In genomic region chr14:67411375-67411774, GRCh38 we compare ENCODE assay signal across 11 cellular contexts. TPM values are rescaled to one million over a fixed set of nuclear protein-coding genes. Genes with fewer than 3 reads are reported as not detected.
DNase-seq lines count a peak whose midpoint lies in the region; ATAC-seq, FAIRE-seq and TF ChIP-seq lines count a peak whose summit lies in the region.
"Had no signal": no experiment of that assay in that cellular context is flagged by ENCODE, and none has a peak within 500 bp of the region (broad histone marks: within the 10 kb centered on the region; RNA-seq: fewer than 3 reads in every experiment).

No MANE protein-coding gene starts in this region.

- H2BK15ac ChIP-seq in H1 (ENCODE audit: low read length) = no peak overlapping the region

- H3K9me3 ChIP-seq in HUES64 (ENCODE audit: insufficient read depth, low read depth, low read length) = no peaks in the 10 kb centered on the region
- H3K9me3 ChIP-seq in H1 (ENCODE audit: insufficient read depth in 2 of 2, low read depth in 1 of 2, low read length in 1 of 2) = no peaks in the 10 kb centered on the region
- no peaks in the 10 kb centered on the region for H3K9me3 ChIP-seq in naive thymus-derived CD4-positive, alpha-beta T cell (ENCODE audit: control insufficient read depth in 2 of 3, low read length in 3 of 3)
- H3K9me3 ChIP-seq in aorta (ENCODE audit: control insufficient read depth, low read length) = no peaks in the 10 kb centered on the region

- H3K27ac ChIP-seq in HUES64 (ENCODE audit: low read depth, low read length) (no peak overlapping the region), H1 (ENCODE audit: low read depth, low read length) (no peak overlapping the region), aorta (ENCODE audit: low read depth in 1 of 2, low read length in 2 of 2) (no peak overlapping the region)
- no peak overlapping the region for H3K27ac ChIP-seq in naive thymus-derived CD4-positive, alpha-beta T cell (ENCODE audit: low read depth, low read length)

- no peak overlapping the region for H3K56ac ChIP-seq in H1 (replicated peaks; ENCODE audit: insufficient read length, low read depth, low read length)

- TF ChIP-seq CTCF in AG04449 (IDR thresholded peaks at IDR 0.05; ENCODE audit: insufficient read depth, low read length, missing control alignments) (no peak), H1 (IDR thresholded peaks at IDR 0.05; ENCODE audit: control extremely low read depth in 1 of 3, insufficient read depth in 1 of 3, low read depth in 1 of 3, low read length in 3 of 3) (no peak)

- no peak overlapping the region for H4K8ac ChIP-seq in H1 (ENCODE audit: extremely low read depth, insufficient read depth, low read length)

- H3K9me3 Mint-ChIP-seq in naive thymus-derived CD4-positive, alpha-beta T cell = no peaks in the 10 kb centered on the region
- H3K9me3 Mint-ChIP-seq: activated T-helper 1 cell treated with anti-CD3 and anti-CD28 coated beads, Interleukin-12 subunit alpha, Interleukin-12 subunit beta, Interleukin-2, Interleukin-4 antibody, amounts not matched to agents 30 ng/mL and 10 ng/mL and 1 ng/mL, durations not matched to agents 14 hours and 24 hours and 36 hours; natural killer cell treated with Interleukin-12 subunit alpha and Interleukin-12 subunit beta and Interleukin-15 and Interleukin-18, amount 100 ng/mL, for 72 hours had no signal

- H2AK5ac ChIP-seq in H1 (ENCODE audit: low read depth, low read length) = no peak overlapping the region

- peaks cover 0 to 13% (median 9%) of the 10 kb centered on the region in 7 donors for H3K4me1 Mint-ChIP-seq in naive thymus-derived CD4-positive, alpha-beta T cell

- H3K79me2 ChIP-seq in H1 (ENCODE audit: control insufficient read depth in 1 of 2, insufficient read depth in 2 of 2, low read length in 2 of 2) = no peaks in the 10 kb centered on the region

- TF ChIP-seq RAD21 in H1 (IDR thresholded peaks at IDR 0.05 in 1 of 2, conservative IDR thresholded peaks at IDR 0.05 in 1 of 2; ENCODE audit: low read depth in 2 of 2, low read length in 2 of 2) = no peak

- no peaks in the 10 kb centered on the region for H3K79me1 ChIP-seq in H1 (ENCODE audit: low read depth, low read length)

- H3K4me2 ChIP-seq in H1 (ENCODE audit: insufficient read depth in 1 of 2, low read depth in 2 of 2, low read length in 2 of 2) = peak overlapping the region; percentile 76 to 88

- H3K14ac ChIP-seq in H1 (ENCODE audit: insufficient read length) = no peak overlapping the region

- H3K36me3 ChIP-seq in HUES64 (ENCODE audit: insufficient read depth, low read length) (no peaks in the 10 kb centered on the region), H1 (ENCODE audit: control insufficient read depth in 2 of 4, insufficient read depth in 4 of 4, low read length in 3 of 4) (no peaks in the 10 kb centered on the region), aorta (ENCODE audit: control insufficient read depth in 1 of 2, insufficient read depth in 2 of 2, low read length in 1 of 2) (no peaks in the 10 kb centered on the region)
- no peaks in the 10 kb centered on the region for H3K36me3 ChIP-seq in naive thymus-derived CD4-positive, alpha-beta T cell (ENCODE audit: control insufficient read depth in 2 of 3, insufficient read depth in 3 of 3, low read length in 3 of 3)

- intact Hi-C loops in naive thymus-derived CD4-positive, alpha-beta T cell (cut with micrococcal nuclease) = no loop called here
- intact Hi-C loops in aorta (cut with DNase I) = no loop called here

- no peak overlapping the region for H4K91ac ChIP-seq in H1 (replicated peaks; ENCODE audit: insufficient read length, low read length)

- FAIRE-seq in H1 (lab: Jason Lieb, UNC) = no peak

- no peak for TF ChIP-seq EP300 in H1 (IDR thresholded peaks at IDR 0.05; ENCODE audit: borderline replicate concordance in 1 of 2, low read depth in 2 of 2, low read length in 2 of 2)

- no peak overlapping the region for H2BK20ac ChIP-seq in H1 (ENCODE audit: low read length)

- 92% methylated on average over 8 of the region's 9 CpGs for WGBS in HUES64
- 69% methylated on average over 9 of the region's 9 CpGs; no CpG with 5 or more reads in 1 of the 2 experiments for WGBS in H1 (ENCODE audit: extremely low coverage in 1 of 2, insufficient coverage in 1 of 2, insufficient read length in 1 of 2, insufficient replicate concordance in 2 of 2, low coverage in 1 of 2, low lambda C conversion rate in 2 of 2, missing lambda C conversion rate in 1 of 2), 2 experiments
- 44 to 53% methylated on average over 9 of the region's 9 CpGs for WGBS in aorta, 2 donors

- no peak for TF ChIP-seq POLR2A in H1 (IDR thresholded peaks at IDR 0.05; ENCODE audit: control extremely low read depth in 1 of 2, low read depth in 2 of 2, low read length in 2 of 2)

- peaks cover 0 to 11% (median 0%) of the 10 kb centered on the region in 5 donors for H3K27me3 Mint-ChIP-seq in naive thymus-derived CD4-positive, alpha-beta T cell

- H3K18ac ChIP-seq in H1 (ENCODE audit: extremely low read depth, low read length) = peak overlapping the region; percentile 60; the same call in 1 of the 2 replicates

- H4K20me1 ChIP-seq in H1 (replicated peaks in 1 of 2; ENCODE audit: control insufficient read depth in 1 of 2, insufficient read depth in 2 of 2, low read length in 2 of 2) = peaks cover 0 to 2% of the 10 kb centered on the region in 2 experiments

- no peak overlapping the region for H4K5ac ChIP-seq in H1 (ENCODE audit: insufficient read length, low read depth, low read length)

- POLR2A ChIA-PET in AG04449 (lab: Yijun Ruan, JAX) = no interaction called here
- POLR2A ChIA-PET in H1 (lab: Charles Lee; ENCODE audit: partially characterized antibody) = interaction anchor here (1.6 kb wide), 1 partner anchor 122 kb away, joined by 3 read pairs; the partner anchor contains the start of gene PLEKHH1
- POLR2A ChIA-PET in naive thymus-derived CD4-positive, alpha-beta T cell (lab: Charles Lee) = interaction anchor here (0.6 to 1.0 kb wide), 2 partner anchors 52 to 1166 kb away, joined by 4 read pairs; partner anchors contain the start of genes ATP6V1D and EIF2S1

- CTCF ChIA-PET in AG04449 (lab: Yijun Ruan, JAX) (interaction anchor here (0.6 to 4.1 kb wide), 4 partner anchors 16 to 160 kb away, joined by 3 to 34 read pairs (median 4); partner anchors contain the start of genes ATP6V1D and EIF2S1), H1 (lab: Charles Lee; ENCODE audit: partially characterized antibody) (interaction anchor here (0.6 to 3.1 kb wide), 8 partner anchors 9 to 295 kb away, joined by 3 to 18 read pairs (median 4); partner anchors contain the start of gene PIGH)
- CTCF ChIA-PET in naive thymus-derived CD4-positive, alpha-beta T cell (lab: Charles Lee) = interaction anchor here (1.5 kb wide), 1 partner anchor 16 kb away, joined by 3 read pairs; no protein-coding TSS in a partner anchor

- no peak for ATAC-seq in naive thymus-derived CD4-positive, alpha-beta T cell
- ATAC-seq in aorta (ENCODE audit: low FRiP score) = no peak
- no peak for ATAC-seq in GM19452 (IDR thresholded peaks at IDR 0.05; ENCODE audit: unreplicated experiment)

- peaks cover 8% of the 10 kb centered on the region; the same call in 1 of the 2 replicates for H3K23me2 ChIP-seq in H1 (ENCODE audit: low read depth, low read length)

- H3K27me3 ChIP-seq in HUES64 (ENCODE audit: insufficient read depth, low read length) = peaks cover 19% of the 10 kb centered on the region
- peaks cover 0 to 20% (median 13%) of the 10 kb centered on the region in 4 experiments; a peak in 6 of 7 replicates for H3K27me3 ChIP-seq in H1 (replicated peaks in 1 of 4; ENCODE audit: control insufficient read depth in 3 of 4, extremely low read depth in 1 of 4, insufficient read depth in 3 of 4, low read length in 3 of 4)
- H3K27me3 ChIP-seq in naive thymus-derived CD4-positive, alpha-beta T cell (ENCODE audit: control insufficient read depth in 2 of 2, insufficient read depth in 2 of 2, low read length in 2 of 2) = peaks cover 0 to 3% of the 10 kb centered on the region in 2 donors
- H3K27me3 ChIP-seq in aorta (ENCODE audit: control insufficient read depth in 1 of 2, insufficient read depth in 2 of 2, low read length in 1 of 2) = no peaks in the 10 kb centered on the region

- no peak overlapping the region for H2BK5ac ChIP-seq in H1 (ENCODE audit: low read depth, low read length)

- H3K4me1 ChIP-seq in HUES64 (ENCODE audit: insufficient read depth, low read length) (no peaks in the 10 kb centered on the region; the same call in 1 of the 2 replicates), H1 (replicated peaks in 1 of 4; ENCODE audit: control insufficient read depth in 3 of 4, insufficient read depth in 4 of 4, low read length in 3 of 4) (peaks cover 0 to 3% (median 0%) of the 10 kb centered on the region in 4 experiments; a peak in 3 of 7 replicates), aorta (ENCODE audit: control insufficient read depth in 1 of 2, insufficient read depth in 2 of 2, low read length in 2 of 2) (no peaks in the 10 kb centered on the region)
- H3K4me1 ChIP-seq in naive thymus-derived CD4-positive, alpha-beta T cell (ENCODE audit: control insufficient read depth in 2 of 2, insufficient read depth in 2 of 2, low read length in 2 of 2) = peaks cover 0 to 3% of the 10 kb centered on the region in 2 donors

- H2AFZ ChIP-seq in H1 (ENCODE audit: low read length) = no peak overlapping the region

- H3K9ac ChIP-seq in HUES64 (ENCODE audit: low read depth, low read length) = no peak overlapping the region
- no peak overlapping the region for H3K9ac ChIP-seq in H1 (replicated peaks in 1 of 4; ENCODE audit: extremely low read depth in 1 of 4, low read depth in 3 of 4, low read length in 3 of 4)

- peak overlapping the region; percentile 57 for H3K4me3 ChIP-seq in AG04449 (ENCODE audit: low read depth, low read length)
- peak overlapping the region; percentile 42 for H3K4me3 ChIP-seq in HUES64 (ENCODE audit: low read length)
- H3K4me3 ChIP-seq in H1 (ENCODE audit: extremely low read depth in 1 of 4, insufficient read depth in 2 of 4, low read depth in 3 of 4, low read length in 4 of 4) = peak overlapping the region; percentile 39 to 64 (median 40); a peak in 5 of 8 replicates
- H3K4me3 ChIP-seq in naive thymus-derived CD4-positive, alpha-beta T cell (ENCODE audit: low read length) = no peak overlapping the region
- H3K4me3 ChIP-seq in aorta (ENCODE audit: low read length in 2 of 2) = no peak overlapping the region

- H3K36me3 Mint-ChIP-seq in naive thymus-derived CD4-positive, alpha-beta T cell = no peaks in the 10 kb centered on the region
- H3K36me3 Mint-ChIP-seq: natural killer cell treated with Interleukin-12 subunit alpha and Interleukin-12 subunit beta and Interleukin-15 and Interleukin-18, amount 100 ng/mL, for 72 hours had no signal

- peak overlapping the region in 2 of 9 donors; percentile 45 to 63 for H3K27ac Mint-ChIP-seq in naive thymus-derived CD4-positive, alpha-beta T cell
- H3K27ac Mint-ChIP-seq: activated T-helper 1 cell treated with anti-CD3 and anti-CD28 coated beads, Interleukin-12 subunit alpha, Interleukin-12 subunit beta, Interleukin-2, Interleukin-4 antibody, amounts not matched to agents 30 ng/mL and 10 ng/mL and 1 ng/mL, durations not matched to agents 14 hours and 24 hours and 36 hours; natural killer cell treated with Interleukin-12 subunit alpha and Interleukin-12 subunit beta and Interleukin-15 and Interleukin-18, amount 100 ng/mL, for 72 hours had no signal

- H3K4ac ChIP-seq in H1 (replicated peaks; ENCODE audit: insufficient read length, low read depth, low read length) = no peak overlapping the region

- no peak overlapping the region for H3K23ac ChIP-seq in H1 (ENCODE audit: insufficient read length)

- DNase-seq in AG04449 (ENCODE audit: low read depth, low spot score) (no peak), H1 (ENCODE audit: low read depth in 1 of 2, low spot score in 2 of 2) (no peak), aorta (no peak), cerebellum (ENCODE audit: low spot score) (no peak)
- DNase-seq in naive thymus-derived CD4-positive, alpha-beta T cell = no peak
- DNase-seq in activated CD4-positive, alpha-beta T cell treated with anti-CD3 and anti-CD28 coated beads, Interleukin-2, amount 50 U/mL, for 4 hours = no peak
- DNase-seq: NCI-H2227 treated with DMSO at 0.1 percent for 48 hours had no signal

- peak overlapping the region; percentile 68; the same call in 1 of the 2 replicates for H2BK12ac ChIP-seq in H1 (ENCODE audit: low read depth, low read length)

- no peak overlapping the region for H2BK120ac ChIP-seq in H1 (replicated peaks; ENCODE audit: low read depth, low read length)

- peak overlapping the region; percentile 48 to 86 (median 82) for H3K4me3 Mint-ChIP-seq in naive thymus-derived CD4-positive, alpha-beta T cell

RNA-seq across cellular contexts. Expression of gene PLEK2, which starts 0.6 kb away (rescaled TPM):
- not detected for polyA plus RNA-seq in HUES64 (2013, experiment 1 of 2)
- not detected for polyA plus RNA-seq in HUES64 (2013, experiment 2 of 2)
- 2.1 and 2.9 TPM in 2 replicates for total RNA-seq in H1 (2021; fragmentation: NEBNext Ultra II Directional; extraction: Animal tissue kit (Norgen Biotek cat#: 25700))
- polyA plus RNA-seq in H1 (2011; rRNA removed) (0.41 and 0.49 TPM in 2 replicates), aorta (1 to 10 TPM in 1 of 2 donors, under 1 TPM in 1; 0.87 to 5.3 TPM)
- 0.47 TPM for polyA plus RNA-seq in H1 (2011; cell fraction: cytosol; rRNA removed)
- polyA plus RNA-seq in H1 (2011; cell fraction: nucleus; rRNA removed) = 0.29 TPM
- 0.92 to 1.1 TPM (median 0.99 TPM) in 4 replicates for polyA plus RNA-seq in H1 (2012, experiment 1 of 2)
- 0.34 TPM for polyA plus RNA-seq in H1 (2012, experiment 2 of 2)
- polyA plus RNA-seq in H1 (2013, experiment 1 of 2) = 1.5 TPM
- 1.6 TPM for polyA plus RNA-seq in H1 (2013, experiment 2 of 2)
- 2.0 and 2.5 TPM in 2 replicates for polyA minus RNA-seq in H1 (2011; rRNA and poly(A)+ RNA removed)
- not detected for polyA minus RNA-seq in H1 (2011; cell fraction: cytosol; rRNA and poly(A)+ RNA removed)
- polyA minus RNA-seq in H1 (2011; cell fraction: nucleus; rRNA and poly(A)+ RNA removed) = not detected
- total RNA-seq in naive thymus-derived CD4-positive, alpha-beta T cell = 1 to 10 TPM in 3 of 5 experiments, under 1 TPM in 2; 0.36 to 2.8 (median 1.5) TPM
- polyA plus RNA-seq in naive thymus-derived CD4-positive, alpha-beta T cell = 1 to 10 TPM; 4.1 to 5.4 TPM
- total RNA-seq in aorta (1 to 10 TPM; 1.3 to 1.9 TPM), cerebellum (0.64 TPM)
- total RNA-seq: natural killer cell treated with Interleukin-12 subunit alpha and Interleukin-12 subunit beta and Interleukin-15 and Interleukin-18, amount 100 ng/mL, for 72 hours had no signal

RNA-seq across cellular contexts. Expression of gene EIF2S1, which starts 51.2 kb away (rescaled TPM):
- 154 TPM for polyA plus RNA-seq in HUES64 (2013, experiment 1 of 2)
- polyA plus RNA-seq in HUES64 (2013, experiment 2 of 2) = 136 TPM
- total RNA-seq in H1 (2021; fragmentation: NEBNext Ultra II Directional; extraction: Animal tissue kit (Norgen Biotek cat#: 25700)) = 145 and 146 TPM in 2 replicates
- polyA plus RNA-seq in H1 (2011; rRNA removed) = 23.2 and 35.1 TPM in 2 replicates
- polyA plus RNA-seq in H1 (2011; cell fraction: cytosol; rRNA removed) = 104 TPM
- 7.8 TPM for polyA plus RNA-seq in H1 (2011; cell fraction: nucleus; rRNA removed)
- polyA plus RNA-seq in H1 (2012, experiment 1 of 2) = 146 to 227 TPM (median 158 TPM) in 4 replicates
- 15.9 TPM for polyA plus RNA-seq in H1 (2012, experiment 2 of 2)
- 50.5 TPM for polyA plus RNA-seq in H1 (2013, experiment 1 of 2)
- 49.1 TPM for polyA plus RNA-seq in H1 (2013, experiment 2 of 2)
- 59.8 and 82.9 TPM in 2 replicates for polyA minus RNA-seq in H1 (2011; rRNA and poly(A)+ RNA removed)
- polyA minus RNA-seq in H1 (2011; cell fraction: cytosol; rRNA and poly(A)+ RNA removed) = 63.3 TPM
- 30.1 TPM for polyA minus RNA-seq in H1 (2011; cell fraction: nucleus; rRNA and poly(A)+ RNA removed)
- total RNA-seq in naive thymus-derived CD4-positive, alpha-beta T cell = 100 to 1,000 TPM in 1 of 5 experiments, 10 to 100 TPM in 4; 41.4 to 115 (median 49.4) TPM
- 100 to 1,000 TPM in 1 of 2 donors, 10 to 100 TPM in 1; 65.1 to 112 TPM for polyA plus RNA-seq in naive thymus-derived CD4-positive, alpha-beta T cell
- 10 to 100 TPM; 56.8 to 61.4 TPM for total RNA-seq in aorta
- polyA plus RNA-seq in aorta = 10 to 100 TPM; 53.8 to 81.0 TPM
- 74.7 TPM for total RNA-seq in cerebellum

RNA-seq across cellular contexts. Expression of gene ATP6V1D, which starts 51.8 kb away (rescaled TPM):
- 63.3 TPM for polyA plus RNA-seq in HUES64 (2013, experiment 1 of 2)
- 70.0 TPM for polyA plus RNA-seq in HUES64 (2013, experiment 2 of 2)
- 76.3 and 76.8 TPM in 2 replicates for total RNA-seq in H1 (2021; fragmentation: NEBNext Ultra II Directional; extraction: Animal tissue kit (Norgen Biotek cat#: 25700))
- polyA plus RNA-seq in H1 (2011; rRNA removed) (19.1 and 45.1 TPM in 2 replicates), aorta (10 to 100 TPM; 37.6 to 65.4 TPM)
- polyA plus RNA-seq in H1 (2011; cell fraction: cytosol; rRNA removed) = 39.3 TPM
- polyA plus RNA-seq in H1 (2011; cell fraction: nucleus; rRNA removed) = 12.1 TPM
- polyA plus RNA-seq in H1 (2012, experiment 1 of 2) = 41.3 to 62.4 TPM (median 52.3 TPM) in 4 replicates
- polyA plus RNA-seq in H1 (2012, experiment 2 of 2) = 6.1 TPM
- 47.9 TPM for polyA plus RNA-seq in H1 (2013, experiment 1 of 2)
- 46.0 TPM for polyA plus RNA-seq in H1 (2013, experiment 2 of 2)
- polyA minus RNA-seq in H1 (2011; rRNA and poly(A)+ RNA removed) = 38.1 and 52.6 TPM in 2 replicates
- 30.2 TPM for polyA minus RNA-seq in H1 (2011; cell fraction: cytosol; rRNA and poly(A)+ RNA removed)
- polyA minus RNA-seq in H1 (2011; cell fraction: nucleus; rRNA and poly(A)+ RNA removed) = 48.6 TPM
- 10 to 100 TPM; 28.5 to 41.5 (median 33.4) TPM for total RNA-seq in naive thymus-derived CD4-positive, alpha-beta T cell
- 10 to 100 TPM; 43.3 to 45.6 TPM for polyA plus RNA-seq in naive thymus-derived CD4-positive, alpha-beta T cell
- total RNA-seq in aorta (10 to 100 TPM; 47.7 to 50.3 TPM), cerebellum (109 TPM)

Comparison
In these comparisons a context has a peak if more than half of its experiments do, and no peak if none do; other contexts are left out.
1. H3K4me3 ChIP-seq: peak in AG04449 (single experiment), HUES64 (single experiment) and H1 (4 of 4); none in naive thymus-derived CD4-positive, alpha-beta T cell (single experiment) and aorta (0 of 2).